16 cellular contexts compared by ENCODE assay signal in genomic region chr3:13013595-13013993, GRCh38. TPM values are rescaled to one million over a fixed set of nuclear protein-coding genes. Genes with fewer than 3 reads are reported as not detected.
DNase-seq lines count a peak whose midpoint lies in the region; ATAC-seq, FAIRE-seq and TF ChIP-seq lines count a peak whose summit lies in the region.
"Had no signal": no experiment of that assay in that cellular context is flagged by ENCODE, and none has a peak within 500 bp of the region (broad histone marks: within the 10 kb centered on the region; RNA-seq: fewer than 3 reads in every experiment).

No MANE protein-coding gene starts in this region.

- H3K36me3 ChIP-seq in liver (ENCODE audit: control insufficient read depth in 4 of 4, insufficient read depth in 3 of 4, low read depth in 1 of 4, low read length in 3 of 4): no peaks in the 10 kb centered on the region
- H3K36me3 ChIP-seq in HepG2 (replicated peaks in 1 of 2; ENCODE audit: control insufficient read depth in 1 of 2, insufficient read depth in 2 of 2, low read length in 2 of 2): no peaks in the 10 kb centered on the region
- H3K36me3 ChIP-seq in lower lobe of right lung: no peaks in the 10 kb centered on the region
- H3K36me3 ChIP-seq in upper lobe of left lung: no peaks in the 10 kb centered on the region
- H3K36me3 ChIP-seq: HAP-1, pancreas had no signal

- no peak overlapping the region for H2AFZ ChIP-seq in HepG2 (ENCODE audit: low read length)

- no peak for TF ChIP-seq EP300 in HepG2 (IDR thresholded peaks at IDR 0.05; ENCODE audit: low read depth in 2 of 2, low read length in 2 of 2)
- no peak for TF ChIP-seq EP300 in HepG2 (CRISPR knock-in tag; IDR thresholded peaks at IDR 0.05; ENCODE audit: borderline replicate concordance)
- TF ChIP-seq EP300 in upper lobe of left lung (IDR thresholded peaks at IDR 0.05): no peak

- 0 out of 2 replicates have a peak, but pooled peaks cover 4% of the 10 kb centered on the region for H4K20me1 ChIP-seq in HepG2 (ENCODE audit: insufficient read depth, low read length)

- peaks cover 0 to 5% (median 1%) of the 10 kb centered on the region in 4 donors for H3K4me1 ChIP-seq in liver (ENCODE audit: control insufficient read depth in 4 of 4, insufficient read depth in 4 of 4, low read length in 3 of 4)
- peaks cover 8% of the 10 kb centered on the region for H3K4me1 ChIP-seq in HepG2 (ENCODE audit: insufficient read depth, low read length)
- peaks cover 89% of the 10 kb centered on the region for H3K4me1 ChIP-seq in lower lobe of right lung
- H3K4me1 ChIP-seq in upper lobe of left lung: peaks cover 41 to 92% (median 72%) of the 10 kb centered on the region in 4 donors
- H3K4me1 ChIP-seq: HAP-1, pancreas had no signal

- ATAC-seq in HepG2: no peak
- ATAC-seq in activated T-cell treated with anti-CD3 and anti-CD28 coated beads, Interleukin-2, amount 50 U/mL, for 72 hours (replicated peaks in 1 of 2): peak; percentile 22 to 25
- ATAC-seq in lower lobe of right lung: no peak
- no peak for ATAC-seq in upper lobe of left lung (ENCODE audit: low FRiP score in 2 of 2)
- ATAC-seq: left ventricle myocardium superior, pancreas had no signal

- H3K9ac ChIP-seq in liver (ENCODE audit: low read depth in 1 of 2, low read length in 2 of 2) (no peak overlapping the region), HepG2 (ENCODE audit: insufficient read depth, low read depth, low read length) (no peak overlapping the region)

- no peaks in the 10 kb centered on the region for H3K9me3 ChIP-seq in liver (ENCODE audit: control insufficient read depth in 4 of 4, low read length in 3 of 4)
- no peaks in the 10 kb centered on the region for H3K9me3 ChIP-seq in HepG2 (ENCODE audit: low read length)
- no peaks in the 10 kb centered on the region for H3K9me3 ChIP-seq in lower lobe of right lung
- H3K9me3 ChIP-seq in upper lobe of left lung: no peaks in the 10 kb centered on the region
- H3K9me3 ChIP-seq: HAP-1, pancreas had no signal

- H3K27me3 ChIP-seq in liver (ENCODE audit: control insufficient read depth in 4 of 4, insufficient read depth in 4 of 4, low read length in 3 of 4) (no peaks in the 10 kb centered on the region), HepG2 (ENCODE audit: control insufficient read depth in 1 of 2, insufficient read depth in 2 of 2, low read length in 2 of 2) (no peaks in the 10 kb centered on the region), lower lobe of right lung (ENCODE audit: low read depth) (no peaks in the 10 kb centered on the region), upper lobe of left lung (no peaks in the 10 kb centered on the region)
- H3K27me3 ChIP-seq: pancreas had no signal

- peak overlapping the region; percentile 8 to 59 for H3K27ac ChIP-seq in liver (ENCODE audit: low read depth in 1 of 2, low read length in 2 of 2)
- H3K27ac ChIP-seq in HepG2 (ENCODE audit: extremely low read length, insufficient read depth, low read length): no peak overlapping the region
- H3K27ac ChIP-seq in lower lobe of right lung: peak overlapping the region; percentile 89
- peak overlapping the region; percentile 93 to 96 (median 94) for H3K27ac ChIP-seq in upper lobe of left lung

- no peaks in the 10 kb centered on the region for H3K79me2 ChIP-seq in HepG2 (ENCODE audit: insufficient read depth, low read length)

- DNase-seq in HepG2 (ENCODE audit: low spot score) (no peak), lower lobe of right lung (no peak), upper lobe of left lung (no peak), activated gamma-delta T cell treated with Interleukin-2 at 50 U/mL for 16 hours (no peak), C1 segment of cervical spinal cord (lab: John Stamatoyannopoulos, UW) (no peak), NCI-H446 (lab: John Stamatoyannopoulos, UW) (no peak)
- DNase-seq in activated T-cell treated with anti-CD3 and anti-CD28 coated beads, Interleukin-2, amount 50 U/mL, for 72 hours: peak in 1 of 2 donors; percentile 29
- DNase-seq: DMS79 treated with DMSO at 0.1 percent for 48 hours, left ventricle myocardium superior, NCI-H1092 treated with DMSO at 0.1 percent for 48 hours, NCI-H446 treated with DMSO at 0.1 percent for 48 hours had no signal

- BruUV-seq in HepG2 (replicated peaks; lab: Mats Ljungman, UMichigan): no TSS peak

- H3K36me3 Mint-ChIP-seq in activated T-cell treated with anti-CD3 and anti-CD28 coated beads, Interleukin-2, amount 50 U/mL, for 72 hours (ENCODE audit: insufficient read depth in 2 of 2): peaks cover 1 to 2% of the 10 kb centered on the region in 2 donors

- WGBS in liver: 95% methylated on average over 2 of the region's 2 CpGs
- WGBS in HepG2 (ENCODE audit: low lambda C conversion rate): 96% methylated on average over 2 of the region's 2 CpGs
- WGBS in upper lobe of left lung, 2 donors: 86 to 95% methylated on average over 2 of the region's 2 CpGs

- POLR2A ChIA-PET in HepG2 (lab: Yijun Ruan, JAX): no interaction called here

- TF ChIP-seq POLR2A in HepG2 (IDR thresholded peaks at IDR 0.05; ENCODE audit: insufficient read depth in 1 of 2, low read depth in 2 of 2, low read length in 2 of 2) (no peak), upper lobe of left lung (IDR thresholded peaks at IDR 0.05) (no peak)

- H3K27me3 Mint-ChIP-seq in activated T-cell treated with anti-CD3 and anti-CD28 coated beads, Interleukin-2, amount 50 U/mL, for 72 hours (ENCODE audit: low read depth): no peaks in the 10 kb centered on the region
- H3K27me3 Mint-ChIP-seq: brain had no signal

- peak overlapping the region; percentile 26 for H3K27ac Mint-ChIP-seq in activated T-cell treated with anti-CD3 and anti-CD28 coated beads, Interleukin-2, amount 50 U/mL, for 72 hours

- H3K4me3 ChIP-seq in liver (ENCODE audit: low read depth in 1 of 3, low read length in 3 of 3) (no peak overlapping the region), HepG2 (replicated peaks in 1 of 3; ENCODE audit: insufficient read depth in 1 of 3, low read depth in 2 of 3, low read length in 3 of 3) (no peak overlapping the region), lower lobe of right lung (peak overlapping the region; percentile 43), upper lobe of left lung (peak overlapping the region in 1 of 4 donors; percentile 40)
- H3K4me3 ChIP-seq: HAP-1 had no signal

- H3K4me2 ChIP-seq in HepG2 (ENCODE audit: low read depth, low read length): no peak overlapping the region

- CTCF ChIA-PET in HepG2 (lab: Yijun Ruan, JAX; ENCODE audit: low intra/inter-chr PET ratio, low total read pairs): no interaction called here

- in situ Hi-C loops in HepG2 (cut with HindIII; ENCODE audit: extremely low pct_ligation_motif_present, low pct_unique_long_range_greater_than_20kb): no loop called here

- peaks cover 90% of the 10 kb centered on the region for H3K4me1 Mint-ChIP-seq in activated T-cell treated with anti-CD3 and anti-CD28 coated beads, Interleukin-2, amount 50 U/mL, for 72 hours (ENCODE audit: low read depth)

- TF ChIP-seq RAD21 in liver (IDR thresholded peaks at IDR 0.05): no peak
- no peak for TF ChIP-seq RAD21 in HepG2 (CRISPR knock-in tag; IDR thresholded peaks at IDR 0.05)

- peak overlapping the region; percentile 79 to 89 for H3K4me3 Mint-ChIP-seq in activated T-cell treated with anti-CD3 and anti-CD28 coated beads, Interleukin-2, amount 50 U/mL, for 72 hours
- H3K4me3 Mint-ChIP-seq: brain had no signal

- intact Hi-C loops in HepG2 (cut with micrococcal nuclease; ENCODE audit: unreplicated experiment): no loop called here
- intact Hi-C loops in lower lobe of right lung (cut with DNase I): no loop called here

- FAIRE-seq in HepG2 (lab: Jason Lieb, UNC): no peak
- FAIRE-seq: endometrium, pancreas had no signal

- TF ChIP-seq CTCF in liver (IDR thresholded peaks at IDR 0.05; ENCODE audit: low read depth, low read length, missing input control): no peak
- TF ChIP-seq CTCF in HepG2 (CRISPR knock-in tag; IDR thresholded peaks at IDR 0.05): no peak
- TF ChIP-seq CTCF in lower lobe of right lung (IDR thresholded peaks at IDR 0.05): no peak
- TF ChIP-seq CTCF in upper lobe of left lung (IDR thresholded peaks at IDR 0.05): no peak

- H3K9me3 Mint-ChIP-seq in activated T-cell treated with anti-CD3 and anti-CD28 coated beads, Interleukin-2, amount 50 U/mL, for 72 hours: no peaks in the 10 kb centered on the region

TF ChIP-seq in liver, 16 proteins besides CTCF, POLR2A, EP300 and RAD21 (continues in another document):
- TF ChIP-seq FOXA1 (IDR thresholded peaks at IDR 0.05): no peak

TF ChIP-seq in HepG2, 621 proteins besides CTCF, POLR2A, EP300 and RAD21:
- TF ChIP-seq KAT2B (IDR thresholded peaks at IDR 0.05; ENCODE audit: borderline replicate concordance, low read depth, low read length) (no peak), KMT2B (CRISPR knock-in tag; IDR thresholded peaks at IDR 0.05) (no peak)
TF ChIP-seq in HepG2: peak in this region for 0.

RNA-seq across cellular contexts. Expression of gene IQSEC1, which starts 59.6 kb away (rescaled TPM):
- total RNA-seq in liver (10 to 100 TPM; 54.7 to 56.0 TPM), HepG2 (2016; rRNA removed; fragmentation: Illumina TruSeq; extraction: Trizol) (17.4 and 24.2 TPM in 2 replicates), lower lobe of right lung (82.3 TPM), upper lobe of left lung (100 to 1,000 TPM in 1 of 6 donors, 10 to 100 TPM in 5; 51.1 to 105 (median 81.0) TPM)
- polyA plus RNA-seq in liver (10 to 100 TPM; 12.7 to 17.7 TPM), HepG2 (2011; rRNA removed) (20.2 and 24.5 TPM in 2 replicates)
- total RNA-seq in HepG2 (2016; cell fraction: cytosol; rRNA removed; fragmentation: Illumina TruSeq; extraction: Trizol; ENCODE audit: low read depth): 12.3 and 12.9 TPM in 2 replicates
- 17.6 and 20.3 TPM in 2 replicates for total RNA-seq in HepG2 (2016; cell fraction: insoluble cytoplasmic fraction; rRNA removed; fragmentation: Illumina TruSeq; extraction: Trizol)
- 25.6 and 28.9 TPM in 2 replicates for total RNA-seq in HepG2 (2016; cell fraction: membrane; rRNA removed; fragmentation: Illumina TruSeq; extraction: Trizol)
- total RNA-seq in HepG2 (2016; cell fraction: nucleus; rRNA removed; fragmentation: Illumina TruSeq; extraction: Trizol): 26.8 and 29.4 TPM in 2 replicates
- 11.4 and 12.7 TPM in 2 replicates for polyA plus RNA-seq in HepG2 (2011; cell fraction: cytosol; rRNA removed)
- 77.1 and 100 TPM in 2 replicates for polyA plus RNA-seq in HepG2 (2011; cell fraction: nucleus; rRNA removed)
- 40.4 and 47.7 TPM in 2 replicates for polyA plus RNA-seq in HepG2 (2012)
- 3.1 and 3.4 TPM in 2 replicates for polyA plus RNA-seq in HepG2 (2016; cell fraction: cytosol; fragmentation: Illumina TruSeq; extraction: Trizol; ENCODE audit: low read depth)
- 23.2 and 33.8 TPM in 2 replicates for polyA plus RNA-seq in HepG2 (2016; cell fraction: insoluble cytoplasmic fraction; fragmentation: Illumina TruSeq; extraction: Trizol; ENCODE audit: low read depth)
- 13.5 and 17.5 TPM in 2 replicates for polyA plus RNA-seq in HepG2 (2016; cell fraction: membrane; fragmentation: Illumina TruSeq; extraction: Trizol; ENCODE audit: low read depth)
- polyA plus RNA-seq in HepG2 (2016; cell fraction: nucleus; fragmentation: Illumina TruSeq; extraction: Trizol; ENCODE audit: insufficient read depth, low read depth): 57.5 and 60.4 TPM in 2 replicates
- 6.5 and 33.0 TPM in 2 replicates for polyA minus RNA-seq in HepG2 (2011; rRNA and poly(A)+ RNA removed; ENCODE audit: low replicate concordance)
- 25.6 and 30.7 TPM in 2 replicates for polyA minus RNA-seq in HepG2 (2011; cell fraction: cytosol; rRNA and poly(A)+ RNA removed)
- 49.3 and 52.3 TPM in 2 replicates for polyA minus RNA-seq in HepG2 (2011; cell fraction: nucleus; rRNA and poly(A)+ RNA removed)
- 10 to 100 TPM; 31.2 to 53.5 TPM for total RNA-seq in activated T-cell treated with anti-CD3 and anti-CD28 coated beads, Interleukin-2, amount 50 U/mL, for 72 hours

Comparison
In these comparisons a context has a peak if more than half of its experiments do, and no peak if none do; other contexts are left out.
1. ATAC-seq: peak in activated T-cell treated with anti-CD3 and anti-CD28 coated beads, Interleukin-2, amount 50 U/mL, for 72 hours (2 of 2); none in HepG2 (single experiment), lower lobe of right lung (0 of 2) and upper lobe of left lung (0 of 2).